Comparison of ENCODE assay signal across 9 cellular contexts in genomic region chr9:128067622-128067897, GRCh38. TPM values are rescaled to one million over a fixed set of nuclear protein-coding genes. Genes with fewer than 3 reads are reported as not detected.
A peak's percentile ranks its signal among the peaks of the same experiment; 100 is the strongest.
DNase-seq lines count a peak whose midpoint lies in the region; ATAC-seq and TF ChIP-seq lines count a peak whose summit lies in the region.
"Had no signal": no experiment of that assay in that cellular context is flagged by ENCODE, and none has a peak within 500 bp of the region (broad histone marks: within the 10 kb centered on the region; RNA-seq: fewer than 3 reads in every experiment).

No MANE protein-coding gene starts in this region.

- peaks cover 3% of the 10 kb centered on the region for H3K36me3 Mint-ChIP-seq in progenitor cell of endocrine pancreas (ENCODE audit: insufficient read depth)

- DNase-seq in AG04450 (ENCODE audit: low read depth, low spot score) = no peak
- DNase-seq in LNCaP clone FGC (ENCODE audit: low read depth) = no peak
- no peak for DNase-seq in progenitor cell of endocrine pancreas (ENCODE audit: low spot score, unreplicated experiment)
- no peak for DNase-seq in T1000 (lab: John Stamatoyannopoulos, UW)

- peaks cover 22% of the 10 kb centered on the region for H3K4me1 Mint-ChIP-seq in progenitor cell of endocrine pancreas (ENCODE audit: low read depth)

- H2AFZ ChIP-seq in neural cell (ENCODE audit: low read depth, low read length) = peak overlapping the region; percentile 66

- no peak for ATAC-seq in HG02571 (IDR thresholded peaks at IDR 0.05; ENCODE audit: unreplicated experiment)
- no peak for ATAC-seq in HG02938 (IDR thresholded peaks at IDR 0.05; ENCODE audit: unreplicated experiment)

- peak overlapping the region; percentile 98 for H3K9ac ChIP-seq in endocrine pancreas (ENCODE audit: control insufficient read depth, insufficient read depth, low read length)
- peak overlapping the region; percentile 85 for H3K9ac ChIP-seq in neural cell (ENCODE audit: low read length)

- H3K4me2 ChIP-seq in neural cell (ENCODE audit: low read length) = peak overlapping the region; percentile 54

- no peaks in the 10 kb centered on the region for H4K20me1 ChIP-seq in neural cell (ENCODE audit: insufficient read depth)

- TF ChIP-seq EP300 in neural cell (conservative IDR thresholded peaks at IDR 0.05; ENCODE audit: poor library complexity, severe bottlenecking) = no peak

- no peaks in the 10 kb centered on the region for H3F3A ChIP-seq in neural cell (ENCODE audit: insufficient read depth, low read length, poor library complexity, severe bottlenecking)

- peaks cover 11% of the 10 kb centered on the region for H3K79me2 ChIP-seq in neural cell (replicated peaks; ENCODE audit: insufficient read depth, low read length)

- no peaks in the 10 kb centered on the region for H3K9me3 Mint-ChIP-seq in progenitor cell of endocrine pancreas (ENCODE audit: low read depth)
- H3K9me3 Mint-ChIP-seq: central memory CD8-positive, alpha-beta T cell had no signal

- H3K36me3 ChIP-seq in endocrine pancreas (ENCODE audit: control insufficient read depth, insufficient read depth, low read length) = peaks cover 2% of the 10 kb centered on the region
- no peaks in the 10 kb centered on the region for H3K36me3 ChIP-seq in neural cell (ENCODE audit: insufficient read depth, low read length)

- CTCF ChIA-PET in AG04450 (lab: Charles Lee) = interaction anchor here (0.6 to 1.9 kb wide), 7 partner anchors 10 to 125 kb away, joined by 3 to 10 read pairs (median 4); no protein-coding TSS in a partner anchor

- peaks cover 2% of the 10 kb centered on the region for H3K27me3 Mint-ChIP-seq in progenitor cell of endocrine pancreas
- H3K27me3 Mint-ChIP-seq: central memory CD8-positive, alpha-beta T cell had no signal

- H3K4me3 ChIP-seq in AG04450 (ENCODE audit: low read depth, low read length) (peak overlapping the region; percentile 81), LNCaP clone FGC (ENCODE audit: low read depth, low read length) (peak overlapping the region; percentile 54), endocrine pancreas (ENCODE audit: control insufficient read depth, insufficient read depth, low read length) (peak overlapping the region; percentile 96), neural cell (ENCODE audit: low read length) (peak overlapping the region; percentile 96)

- no peak overlapping the region for H3K4me3 Mint-ChIP-seq in progenitor cell of endocrine pancreas (ENCODE audit: low read depth)
- H3K4me3 Mint-ChIP-seq: central memory CD8-positive, alpha-beta T cell had no signal

- POLR2A ChIA-PET in AG04450 (lab: Yijun Ruan, JAX) = interaction anchor here (0.6 to 2.4 kb wide), 7 partner anchors 11 to 1379 kb away, joined by 4 to 25 read pairs (median 6); no protein-coding TSS in a partner anchor

- H3K9me3 ChIP-seq in AG04450 (ENCODE audit: control insufficient read depth, insufficient read depth, low read length) (peaks cover 7% of the 10 kb centered on the region; the same call in 1 of the 2 replicates), endocrine pancreas (ENCODE audit: control insufficient read depth, low read length) (no peaks in the 10 kb centered on the region), neural cell (ENCODE audit: low read length) (no peaks in the 10 kb centered on the region)

- peaks cover 6% of the 10 kb centered on the region for H3K4me1 ChIP-seq in endocrine pancreas (ENCODE audit: control insufficient read depth, insufficient read depth, low read length)

- H3K27ac ChIP-seq in AG04450 (ENCODE audit: low read depth, low read length) = peak overlapping the region; percentile 100
- H3K27ac ChIP-seq in neural cell (ENCODE audit: low read length) = peak overlapping the region; percentile 98

- H3K27ac Mint-ChIP-seq in progenitor cell of endocrine pancreas = no peak overlapping the region

- H3K27me3 ChIP-seq in AG04450 (ENCODE audit: control insufficient read depth, insufficient read depth, low read length) = no peaks in the 10 kb centered on the region
- no peaks in the 10 kb centered on the region for H3K27me3 ChIP-seq in endocrine pancreas (ENCODE audit: control insufficient read depth, insufficient read depth, low read length)
- H3K27me3 ChIP-seq in neural cell (ENCODE audit: insufficient read depth, low read depth, low read length) = no peaks in the 10 kb centered on the region

- TF ChIP-seq RAD21 in neural cell (conservative IDR thresholded peaks at IDR 0.05) = no peak

- TF ChIP-seq CTCF in AG04450 (IDR thresholded peaks at IDR 0.05; ENCODE audit: low read depth, low read length) (no peak), LNCaP clone FGC (IDR thresholded peaks at IDR 0.05; ENCODE audit: control insufficient read depth, extremely low read depth, insufficient read depth) (no peak), neural cell (IDR thresholded peaks at IDR 0.05; ENCODE audit: poor library complexity, severe bottlenecking) (no peak), progenitor cell of endocrine pancreas (IDR thresholded peaks at IDR 0.05; ENCODE audit: unreplicated experiment) (no peak)

- H3K9me2 ChIP-seq in neural cell (ENCODE audit: insufficient read depth, low read length) = no peaks in the 10 kb centered on the region

TF ChIP-seq in neural cell, 6 proteins besides CTCF, POLR2A, EP300 and RAD21:
- TF ChIP-seq REST (IDR thresholded peaks at IDR 0.05; ENCODE audit: borderline replicate concordance) = no peak
- peak; percentile 70 for TF ChIP-seq POLR2AphosphoS5 (IDR thresholded peaks at IDR 0.05)
TF ChIP-seq in neural cell: peak in this region for 1.

RNA-seq across cellular contexts. Expression of gene NAIF1, which starts 0.4 kb away (rescaled TPM):
- polyA plus RNA-seq in AG04450 (2011; rRNA removed) (7.5 and 8.9 TPM in 2 replicates), neural cell (9.9 and 10.2 TPM in 2 replicates)
- polyA minus RNA-seq in AG04450 (2011; rRNA and poly(A)+ RNA removed) = 6.9 and 9.8 TPM in 2 replicates
- 13.1 and 13.4 TPM in 2 replicates for polyA minus RNA-seq in neural cell
- total RNA-seq in progenitor cell of endocrine pancreas = 9.6 and 10.8 TPM in 2 replicates

RNA-seq across cellular contexts. Expression of gene SLC25A25, which starts 0.5 kb away (rescaled TPM):
- polyA plus RNA-seq in AG04450 (2011; rRNA removed) (12.0 and 12.6 TPM in 2 replicates), neural cell (43.7 and 50.7 TPM in 2 replicates)
- 20.6 TPM in 2 replicates for polyA minus RNA-seq in AG04450 (2011; rRNA and poly(A)+ RNA removed)
- polyA minus RNA-seq in neural cell = 63.3 and 67.7 TPM in 2 replicates
- 9.7 and 10.0 TPM in 2 replicates for total RNA-seq in progenitor cell of endocrine pancreas

RNA-seq across cellular contexts. Expression of gene PTGES2, which starts 60.0 kb away (rescaled TPM):
- polyA plus RNA-seq in AG04450 (2011; rRNA removed) (56.3 and 75.2 TPM in 2 replicates), neural cell (55.9 and 68.0 TPM in 2 replicates)
- polyA minus RNA-seq in AG04450 (2011; rRNA and poly(A)+ RNA removed) = 50.5 and 68.7 TPM in 2 replicates
- polyA minus RNA-seq in neural cell = 47.6 and 57.5 TPM in 2 replicates
- total RNA-seq in progenitor cell of endocrine pancreas = 60.4 and 61.5 TPM in 2 replicates
